ENCODE assay signal across 14 cellular contexts in genomic region chr6:53566755-53567154, GRCh38.
"Had no signal": no experiment of that assay in that cellular context is flagged by ENCODE, and none has a peak within 500 bp of the region (broad histone marks: within the 10 kb centered on the region; RNA-seq: fewer than 3 reads in every experiment).

No MANE protein-coding gene starts in this region.

- ATAC-seq: heart left ventricle; left ventricle myocardium superior; stimulated activated naive CD8-positive, alpha-beta T cell treated with anti-CD3 and anti-CD28 coated beads, Interleukin-15, Interleukin-2, amounts not matched to agents 100 U/mL and 50 U/mL, for 24 hours had no signal

- H3K27ac ChIP-seq: ascending aorta, heart left ventricle, neural progenitor cell, ovary, testis, VCaP had no signal

- H3K4me1 ChIP-seq: ascending aorta, heart left ventricle, neural progenitor cell, testis had no signal

- DNase-seq: activated CD4-positive, alpha-beta memory T cell treated with anti-CD3 and anti-CD28 coated beads for 36 hours; activated gamma-delta T cell; activated naive CD8-positive, alpha-beta T cell treated with anti-CD3 and anti-CD28 coated beads, Interleukin-2, amount 10 ng/mL, durations not matched to agents 7 days and 5 days; activated T-cell treated with anti-CD3 and anti-CD28 coated beads, Interleukin-2, amount 50 U/mL, for 48 hours; heart left ventricle; left ventricle myocardium superior; mesendoderm; ovary; stimulated activated CD4-positive, alpha-beta T cell treated with anti-CD3 and anti-CD28 coated beads, Interleukin-2, amount 100 ng/mL, for 48 hours; stimulated activated naive CD8-positive, alpha-beta T cell treated with anti-CD3 and anti-CD28 coated beads, Interleukin-15, Interleukin-2, amounts not matched to agents 100 U/mL and 50 U/mL, for 24 hours; testis had no signal

- H3K4me3 ChIP-seq: ascending aorta, heart left ventricle, neural progenitor cell, ovary, testis had no signal

- H3K9me3 ChIP-seq: ascending aorta, heart left ventricle, ovary, testis had no signal

- H3K36me3 ChIP-seq: ascending aorta, heart left ventricle, ovary had no signal
